ENCODE assay signal across 8 cellular contexts in genomic region chr5:147628054-147628895, GRCh38.
A peak's percentile ranks its signal among the peaks of the same experiment; 100 is the strongest.
DNase-seq lines count a peak whose midpoint lies in the region; ATAC-seq and TF ChIP-seq lines count a peak whose summit lies in the region.

No MANE protein-coding gene starts in this region.

- intact Hi-C loops in Right ventricle myocardium inferior (cut with DNase I) (loop anchor here (1.0 kb wide), 1 partner anchor 194 kb away; no protein-coding TSS in a partner anchor), cardiac septum (cut with DNase I) (loop anchor here (1.0 kb wide), 1 partner anchor 195 kb away; no protein-coding TSS in a partner anchor), left cardiac atrium (cut with DNase I) (loop anchor here (2.0 to 5.0 kb wide), 3 partner anchors 194 to 309 kb away; no protein-coding TSS in a partner anchor)

- ATAC-seq in Right ventricle myocardium inferior (peak; percentile 57), HG02678 (IDR thresholded peaks at IDR 0.05; ENCODE audit: unreplicated experiment) (peak; percentile 89), SK-N-SH treated with all-trans-retinoic acid at 6 μM for 48 hours (peak; percentile 99), left cardiac atrium (peak; percentile 57 to 79)

- DNase-seq in Right ventricle myocardium inferior (ENCODE audit: missing footprints) (no peak), cardiac septum (ENCODE audit: low spot score) (no peak), NCI-H1092 treated with DMSO at 0.1 percent for 48 hours (lab: John Stamatoyannopoulos, UW) (peak; percentile 63), amniotic stem cell (lab: John Stamatoyannopoulos, UW) (peak; percentile 42), left cardiac atrium (peak; percentile 35), retina (peak; percentile 70)

TF ChIP-seq in SK-N-SH treated with all-trans-retinoic acid at 6 μM for 48 hours, 23 proteins besides CTCF, POLR2A, EP300 and RAD21:
- TF ChIP-seq ZNF8 (CRISPR knock-in tag; IDR thresholded peaks at IDR 0.05) (no peak), CREB5 (CRISPR knock-in tag; IDR thresholded peaks at IDR 0.05; ENCODE audit: low read depth) (no peak), TSHZ2 (CRISPR knock-in tag; IDR thresholded peaks at IDR 0.05) (no peak), TCF4 (CRISPR knock-in tag; IDR thresholded peaks at IDR 0.05; ENCODE audit: borderline replicate concordance) (no peak), ZC3H10 (CRISPR knock-in tag; IDR thresholded peaks at IDR 0.05) (no peak), ZFP3 (CRISPR knock-in tag; IDR thresholded peaks at IDR 0.05) (no peak), ISL1 (CRISPR knock-in tag; IDR thresholded peaks at IDR 0.05) (no peak), ZNF565 (CRISPR knock-in tag; conservative IDR thresholded peaks at IDR 0.05; ENCODE audit: low read depth) (no peak), CSDC2 (CRISPR knock-in tag; IDR thresholded peaks at IDR 0.05) (no peak), POU6F1 (CRISPR knock-in tag; IDR thresholded peaks at IDR 0.05; ENCODE audit: borderline replicate concordance, low read depth) (no peak), PPARA (CRISPR knock-in tag; IDR thresholded peaks at IDR 0.05; ENCODE audit: borderline replicate concordance) (no peak)

Comparison
In these comparisons a context has a peak if more than half of its experiments do, and no peak if none do; other contexts are left out.
1. DNase-seq: peak in NCI-H1092 treated with DMSO at 0.1 percent for 48 hours (single experiment), amniotic stem cell (single experiment), left cardiac atrium (single experiment) and retina (single experiment); none in Right ventricle myocardium inferior (single experiment) and cardiac septum (single experiment).
2. Peak in every context shown above with its lines, with median percentiles within 50 percentile points of each other: ATAC-seq.